ENCODE assay signal across 8 cellular contexts in genomic region chr19:10332158-10332964, GRCh38. TPM values are rescaled to one million over a fixed set of nuclear protein-coding genes. Genes with fewer than 3 reads are reported as not detected.
DNase-seq lines count a peak whose midpoint lies in the region; ATAC-seq, FAIRE-seq and TF ChIP-seq lines count a peak whose summit lies in the region.

No MANE protein-coding gene starts in this region.

- no peak for FAIRE-seq in frontal cortex (lab: Jason Lieb, UNC)

- no peaks in the 10 kb centered on the region for H3K9me3 Mint-ChIP-seq in T-helper 2 cell treated with Interferon-gamma antibody and Interleukin-4, amounts not matched to agents 5 μg/mL and 100 μg/mL, for 36 hours
- no peaks in the 10 kb centered on the region for H3K9me3 Mint-ChIP-seq in activated T-helper 17 cell treated with anti-CD3 and anti-CD28 coated beads, Interleukin-2, amount 50 U/mL, for 72 hours
- no peaks in the 10 kb centered on the region for H3K9me3 Mint-ChIP-seq in immature natural killer cell

- no peak for TF ChIP-seq EP300 in suprapubic skin (IDR thresholded peaks at IDR 0.05)

- H3K4me1 ChIP-seq in suprapubic skin, result peaks cover 31% of the 10 kb centered on the region

- peak overlapping the region; percentile 97 for H3K4me3 Mint-ChIP-seq in T-helper 2 cell treated with Interferon-gamma antibody and Interleukin-4, amounts not matched to agents 5 μg/mL and 100 μg/mL, for 36 hours
- peak overlapping the region; percentile 94 for H3K4me3 Mint-ChIP-seq in activated T-helper 17 cell treated with anti-CD3 and anti-CD28 coated beads, Interleukin-2, amount 50 U/mL, for 72 hours
- peak overlapping the region; percentile 94 to 97 (median 95) for H3K4me3 Mint-ChIP-seq in immature natural killer cell

- WGBS in suprapubic skin, result 36% methylated on average over 18 of the region's 18 CpGs

- DNase-seq in T-helper 2 cell treated with Interferon-gamma antibody and Interleukin-4, amounts not matched to agents 5 μg/mL and 100 μg/mL, for 36 hours (ENCODE audit: low spot score), result no peak
- DNase-seq in T-helper 2 cell, result no peak
- no peak for DNase-seq in immature natural killer cell
- no peak for DNase-seq in suprapubic skin (ENCODE audit: low spot score in 2 of 2)
- DNase-seq in DMS 273 (lab: John Stamatoyannopoulos, UW; ENCODE audit: unreplicated experiment), result no peak
- DNase-seq in NCI-H1417 treated with DMSO at 0.1 percent for 48 hours (lab: John Stamatoyannopoulos, UW), result no peak
- no peak for DNase-seq in frontal cortex (ENCODE audit: low spot score in 2 of 2)

- H3K36me3 Mint-ChIP-seq in T-helper 2 cell treated with Interferon-gamma antibody and Interleukin-4, amounts not matched to agents 5 μg/mL and 100 μg/mL, for 36 hours (ENCODE audit: low read depth), result peaks cover 62% of the 10 kb centered on the region
- peaks cover 94% of the 10 kb centered on the region for H3K36me3 Mint-ChIP-seq in activated T-helper 17 cell treated with anti-CD3 and anti-CD28 coated beads, Interleukin-2, amount 50 U/mL, for 72 hours (ENCODE audit: low read depth)
- H3K36me3 Mint-ChIP-seq in immature natural killer cell, result peaks cover 0 to 10% (median 0%) of the 10 kb centered on the region in 3 donors

- TF ChIP-seq CTCF in suprapubic skin (IDR thresholded peaks at IDR 0.05), result no peak

- no peak overlapping the region for H3K27ac ChIP-seq in suprapubic skin

- H3K4me3 ChIP-seq in suprapubic skin, result peak overlapping the region; percentile 85

- TF ChIP-seq POLR2A in suprapubic skin (IDR thresholded peaks at IDR 0.05), result no peak

- peaks cover 32% of the 10 kb centered on the region for H3K36me3 ChIP-seq in suprapubic skin

- no peaks in the 10 kb centered on the region for H3K27me3 ChIP-seq in suprapubic skin

- peak overlapping the region; percentile 94 for H3K27ac Mint-ChIP-seq in T-helper 2 cell treated with Interferon-gamma antibody and Interleukin-4, amounts not matched to agents 5 μg/mL and 100 μg/mL, for 36 hours
- H3K27ac Mint-ChIP-seq in activated T-helper 17 cell treated with anti-CD3 and anti-CD28 coated beads, Interleukin-2, amount 50 U/mL, for 72 hours, result peak overlapping the region; percentile 94
- H3K27ac Mint-ChIP-seq in immature natural killer cell, result peak overlapping the region; percentile 87 to 96 (median 94)

- peaks cover 18% of the 10 kb centered on the region for H3K4me1 Mint-ChIP-seq in T-helper 2 cell treated with Interferon-gamma antibody and Interleukin-4, amounts not matched to agents 5 μg/mL and 100 μg/mL, for 36 hours (ENCODE audit: low read depth)
- peaks cover 4% of the 10 kb centered on the region for H3K4me1 Mint-ChIP-seq in activated T-helper 17 cell treated with anti-CD3 and anti-CD28 coated beads, Interleukin-2, amount 50 U/mL, for 72 hours
- peaks cover 27 to 34% of the 10 kb centered on the region in 2 donors for H3K4me1 Mint-ChIP-seq in immature natural killer cell

- ATAC-seq in activated T-helper 17 cell treated with anti-CD3 and anti-CD28 coated beads, Interleukin-2, amount 50 U/mL, for 72 hours (replicated peaks), result no peak

- no peaks in the 10 kb centered on the region for H3K9me3 ChIP-seq in suprapubic skin

- no peaks in the 10 kb centered on the region for H3K27me3 Mint-ChIP-seq in T-helper 2 cell treated with Interferon-gamma antibody and Interleukin-4, amounts not matched to agents 5 μg/mL and 100 μg/mL, for 36 hours (ENCODE audit: low read depth)
- no peaks in the 10 kb centered on the region for H3K27me3 Mint-ChIP-seq in activated T-helper 17 cell treated with anti-CD3 and anti-CD28 coated beads, Interleukin-2, amount 50 U/mL, for 72 hours
- peaks cover 4 to 8% (median 6%) of the 10 kb centered on the region in 3 donors for H3K27me3 Mint-ChIP-seq in immature natural killer cell (ENCODE audit: low read depth in 3 of 3)

RNA-seq across cellular contexts. Expression of gene RAVER1, which starts 1.0 kb away (rescaled TPM):
- 10 to 100 TPM; 66.3 to 88.7 TPM for total RNA-seq in activated T-helper 17 cell treated with anti-CD3 and anti-CD28 coated beads, Interleukin-2, amount 50 U/mL, for 72 hours
- polyA plus RNA-seq in immature natural killer cell, result 10 to 100 TPM in 1 of 3 donors, 1 to 10 TPM in 2; 8.7 to 31.5 (median 9.7) TPM
- total RNA-seq in suprapubic skin (10 to 100 TPM; 18.4 to 27.8 (median 24.8) TPM), frontal cortex (2.4 TPM)

RNA-seq across cellular contexts. Expression of gene ICAM3, which starts 7.1 kb away (rescaled TPM):
- 100 to 1,000 TPM; 144 to 228 TPM for total RNA-seq in activated T-helper 17 cell treated with anti-CD3 and anti-CD28 coated beads, Interleukin-2, amount 50 U/mL, for 72 hours
- 100 to 1,000 TPM; 263 to 292 (median 280) TPM for polyA plus RNA-seq in immature natural killer cell
- total RNA-seq in suprapubic skin, result 1 to 10 TPM; 3.1 to 4.5 (median 3.8) TPM
- total RNA-seq in frontal cortex, result 0.82 TPM

RNA-seq across cellular contexts. Expression of gene FDX2, which starts 16.5 kb away (rescaled TPM):
- 10 to 100 TPM; 12.3 to 20.1 TPM for total RNA-seq in activated T-helper 17 cell treated with anti-CD3 and anti-CD28 coated beads, Interleukin-2, amount 50 U/mL, for 72 hours
- 10 to 100 TPM; 12.5 to 17.8 (median 16.6) TPM for polyA plus RNA-seq in immature natural killer cell
- total RNA-seq in suprapubic skin, result 10 to 100 TPM in 3 of 4 donors, 1 to 10 TPM in 1; 7.9 to 19.0 (median 14.5) TPM
- total RNA-seq in frontal cortex, result 11.4 TPM

RNA-seq across cellular contexts. Expression of gene ZGLP1, which starts 22.7 kb away (rescaled TPM):
- total RNA-seq in activated T-helper 17 cell treated with anti-CD3 and anti-CD28 coated beads, Interleukin-2, amount 50 U/mL, for 72 hours, result 1 to 10 TPM; 5.4 to 6.6 TPM
- polyA plus RNA-seq in immature natural killer cell, result 1 to 10 TPM in 1 of 3 donors, under 1 TPM in 1, not detected in 1; 0.48 to 1.9 TPM
- total RNA-seq in suprapubic skin (1 to 10 TPM; 1.4 to 7.2 (median 2.9) TPM), frontal cortex (1.6 TPM)

RNA-seq across cellular contexts. Expression of gene ICAM5, which starts 42.6 kb away (rescaled TPM):
- total RNA-seq in activated T-helper 17 cell treated with anti-CD3 and anti-CD28 coated beads, Interleukin-2, amount 50 U/mL, for 72 hours, result 1 to 10 TPM in 1 of 2 donors, under 1 TPM in 1; 0.71 to 8.6 TPM
- polyA plus RNA-seq in immature natural killer cell, result not detected
- total RNA-seq in suprapubic skin (under 1 TPM in 3 of 4 donors, not detected in 1; 0.21 to 0.97 (median 0.62) TPM), frontal cortex (6.1 TPM)

Comparison
In these comparisons a context has a peak if more than half of its experiments do, and no peak if none do; other contexts are left out.
1. RNA of gene ICAM3, which starts 7.1 kb away (total RNA-seq): 144 to 228 TPM in activated T-helper 17 cell treated with anti-CD3 and anti-CD28 coated beads, Interleukin-2, amount 50 U/mL, for 72 hours; 3.1 to 4.5 TPM in suprapubic skin and 0.82 TPM in frontal cortex (single experiment); every median in the first group is over 10 times any median in the second.
2. Peak in every context shown above with its lines, with median percentiles within 50 percentile points of each other: H3K27ac Mint-ChIP-seq and H3K4me3 Mint-ChIP-seq.